ENCODE assay signal across 11 cellular contexts in the genomic region with DNA sequence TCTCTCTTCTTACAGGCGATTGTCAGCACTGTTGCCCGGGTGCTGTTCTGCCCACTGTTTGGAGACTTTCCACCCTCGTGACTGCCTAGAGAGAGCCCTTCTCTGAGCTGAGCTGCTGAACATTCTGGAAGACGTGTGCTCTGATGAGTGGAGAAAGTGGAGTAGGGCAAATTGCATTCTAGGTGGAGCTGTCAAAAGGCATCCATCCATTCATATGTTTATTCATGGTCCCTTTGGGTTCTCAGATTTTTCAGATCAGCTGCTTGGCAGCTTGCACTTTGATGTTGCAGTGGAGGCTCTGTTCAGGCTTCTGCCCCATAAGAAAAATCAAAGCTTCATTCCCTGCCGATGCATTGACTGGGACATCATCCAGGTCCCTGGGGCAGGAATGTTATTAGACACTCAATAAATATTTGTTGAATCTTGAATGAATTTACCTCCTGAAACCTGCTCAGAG.
DNase-seq lines count a peak whose midpoint lies in the region; ATAC-seq and TF ChIP-seq lines count a peak whose summit lies in the region.
"Had no signal": no experiment of that assay in that cellular context is flagged by ENCODE, and none has a peak within 500 bp of the region (broad histone marks: within the 10 kb centered on the region; RNA-seq: fewer than 3 reads in every experiment).

No MANE protein-coding gene starts in this region.

- H3K4me1 Mint-ChIP-seq in natural killer cell, result no peaks in the 10 kb centered on the region
- H3K4me1 Mint-ChIP-seq in activated T-cell treated with anti-CD3 and anti-CD28 coated beads, Interleukin-2, amount 50 U/mL, for 4 hours (ENCODE audit: low read depth), result peaks cover 1% of the 10 kb centered on the region

- H3K27me3 Mint-ChIP-seq in natural killer cell (ENCODE audit: low read depth in 2 of 2), result peaks cover 22 to 28% of the 10 kb centered on the region in 2 donors
- peaks cover 19% of the 10 kb centered on the region for H3K27me3 Mint-ChIP-seq in activated T-cell treated with anti-CD3 and anti-CD28 coated beads, Interleukin-2, amount 50 U/mL, for 4 hours (ENCODE audit: low read depth)

- peak; percentile 55 for DNase-seq in GM03348 (ENCODE audit: low spot score)
- peak; percentile 50 for DNase-seq in RPMI7951 (ENCODE audit: low read depth)
- peak; percentile 69 for DNase-seq in fibroblast of gingiva (ENCODE audit: low read depth)
- DNase-seq in stromal cell of bone marrow (ENCODE audit: low read depth), result peak; percentile 28
- DNase-seq in natural killer cell, result no peak
- DNase-seq in OCI-M1 (lab: John Stamatoyannopoulos, UW), result no peak
- DNase-seq in activated T-cell treated with anti-CD3 and anti-CD28 coated beads, Interleukin-2, amount 50 U/mL, for 4 hours, result no peak
- DNase-seq: activated CD8-positive, alpha-beta T cell treated with anti-CD3 and anti-CD28 coated beads for 36 hours; right lobe of liver; stimulated activated CD4-positive, alpha-beta T cell treated with anti-CD3 and anti-CD28 coated beads, Interleukin-1b, Interleukin-23, amount 100 ng/mL, for 48 hours had no signal

- intact Hi-C loops in natural killer cell (cut with micrococcal nuclease), result no loop called here

- no peaks in the 10 kb centered on the region for H3K36me3 Mint-ChIP-seq in natural killer cell
- no peaks in the 10 kb centered on the region for H3K36me3 Mint-ChIP-seq in activated T-cell treated with anti-CD3 and anti-CD28 coated beads, Interleukin-2, amount 50 U/mL, for 4 hours (ENCODE audit: insufficient read depth)
- H3K36me3 Mint-ChIP-seq: neural progenitor cell had no signal

- H3K27ac Mint-ChIP-seq in natural killer cell, result no peak overlapping the region
- H3K27ac Mint-ChIP-seq: activated CD8-positive, alpha-beta T cell treated with anti-CD3 and anti-CD28 coated beads for 36 hours had no signal

- no peak for ATAC-seq in natural killer cell
- no peak for ATAC-seq in activated T-cell treated with anti-CD3 and anti-CD28 coated beads, Interleukin-2, amount 50 U/mL, for 4 hours
- ATAC-seq: activated CD8-positive, alpha-beta T cell treated with anti-CD3 and anti-CD28 coated beads for 36 hours had no signal

- no peaks in the 10 kb centered on the region for H3K9me3 Mint-ChIP-seq in natural killer cell
- H3K9me3 Mint-ChIP-seq in activated T-cell treated with anti-CD3 and anti-CD28 coated beads, Interleukin-2, amount 50 U/mL, for 4 hours, result no peaks in the 10 kb centered on the region
- H3K9me3 Mint-ChIP-seq: activated CD8-positive, alpha-beta T cell treated with anti-CD3 and anti-CD28 coated beads for 36 hours had no signal

- no peak overlapping the region for H3K4me3 Mint-ChIP-seq in natural killer cell
- no peak overlapping the region for H3K4me3 Mint-ChIP-seq in activated T-cell treated with anti-CD3 and anti-CD28 coated beads, Interleukin-2, amount 50 U/mL, for 4 hours
- H3K4me3 Mint-ChIP-seq: activated CD8-positive, alpha-beta T cell treated with anti-CD3 and anti-CD28 coated beads for 36 hours; neural progenitor cell had no signal

- no peak for TF ChIP-seq CTCF in natural killer cell (IDR thresholded peaks at IDR 0.05)

Comparison
In these comparisons a context has a peak if more than half of its experiments do, and no peak if none do; other contexts are left out.
1. DNase-seq: peak in GM03348 (single experiment), RPMI7951 (single experiment), fibroblast of gingiva (single experiment) and stromal cell of bone marrow (single experiment); none in natural killer cell (single experiment), OCI-M1 (single experiment) and activated T-cell treated with anti-CD3 and anti-CD28 coated beads, Interleukin-2, amount 50 U/mL, for 4 hours (single experiment).